ENCODE assay signal across 8 cellular contexts in the genomic region with DNA sequence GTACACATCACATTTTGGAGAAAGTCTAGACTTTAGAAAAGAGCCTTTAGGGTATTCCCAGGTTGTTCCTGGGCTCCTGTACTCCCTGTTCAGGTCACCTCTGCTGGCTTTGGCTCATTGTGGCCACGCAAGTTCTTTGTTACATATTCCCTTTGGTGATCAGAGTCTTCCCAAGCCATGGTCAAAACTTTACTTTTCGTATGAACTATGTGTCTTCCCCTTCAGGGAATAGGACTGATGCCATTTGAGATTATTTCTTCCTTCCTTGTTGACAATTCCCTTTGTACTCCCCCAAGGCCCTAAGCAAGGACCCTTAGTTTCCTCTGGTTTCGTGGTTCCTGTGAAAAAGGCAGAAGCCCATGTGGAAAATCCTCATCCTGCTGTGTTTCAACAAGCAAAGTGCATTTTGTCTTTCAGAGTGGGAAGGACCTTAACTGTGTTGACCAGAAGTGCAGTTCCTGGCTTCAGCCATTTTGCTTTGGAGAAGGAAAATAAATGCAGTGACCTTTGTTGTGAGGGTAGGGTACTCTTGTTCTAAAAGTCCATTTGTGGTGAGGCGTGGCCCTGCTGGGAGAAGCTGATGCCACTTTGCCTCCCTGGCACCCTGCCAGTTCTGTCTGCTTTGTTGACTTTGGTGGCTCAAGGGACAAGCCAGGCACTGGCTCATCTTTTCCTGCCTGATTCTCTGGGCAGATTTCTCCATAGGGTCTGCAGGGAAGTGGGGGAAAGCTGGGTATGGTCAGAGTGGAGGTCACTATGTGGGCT. TPM values are rescaled to one million over a fixed set of nuclear protein-coding genes. Genes with fewer than 3 reads are reported as not detected.
DNase-seq lines count a peak whose midpoint lies in the region; ATAC-seq and TF ChIP-seq lines count a peak whose summit lies in the region.

No MANE protein-coding gene starts in this region.

- no peak overlapping the region for H3K27ac Mint-ChIP-seq in GM23338

- no peak for TF ChIP-seq CTCF in GM23338 (conservative IDR thresholded peaks at IDR 0.05; ENCODE audit: low read depth in 2 of 2)
- TF ChIP-seq CTCF in coronary artery (IDR thresholded peaks at IDR 0.05): no peak

- peaks cover 31% of the 10 kb centered on the region for H3K4me1 Mint-ChIP-seq in GM23338

- DNase-seq in GM23338 (ENCODE audit: low spot score) (no peak), NCI-H2227 treated with DMSO at 0.1 percent for 48 hours (lab: John Stamatoyannopoulos, UW) (peak; percentile 19), erythroblast (lab: John Stamatoyannopoulos, UW) (peak; percentile 87 to 90), putamen (ENCODE audit: low spot score) (peak; percentile 33), coronary artery (ENCODE audit: low spot score) (no peak), D341Med (ENCODE audit: low spot score) (no peak)
- DNase-seq in effector CD4-positive, alpha-beta T cell: no peak
- DNase-seq in activated CD4-positive, alpha-beta T cell treated with anti-CD3 and anti-CD28 coated beads for 4 hours: no peak

- H3K27me3 Mint-ChIP-seq in GM23338 (ENCODE audit: insufficient read depth, low read depth, poor library complexity): no peaks in the 10 kb centered on the region

- H3K9me2 ChIP-seq in GM23338 (ENCODE audit: insufficient read depth): no peaks in the 10 kb centered on the region

- peaks cover 96% of the 10 kb centered on the region for H3K79me2 ChIP-seq in GM23338 (replicated peaks; ENCODE audit: insufficient read depth)

- peaks cover 13% of the 10 kb centered on the region for H3K4me1 ChIP-seq in GM23338 (ENCODE audit: insufficient read depth)

- no peak overlapping the region for H2AFZ ChIP-seq in GM23338

- no peak for TF ChIP-seq POLR2A in erythroblast (IDR thresholded peaks at IDR 0.05; ENCODE audit: low read length)

- no peak for ATAC-seq in GM23338

- no peaks in the 10 kb centered on the region for H3K36me3 ChIP-seq in GM23338 (ENCODE audit: insufficient read depth)

- H3K4me3 ChIP-seq in GM23338 (no peak overlapping the region), coronary artery (no peak overlapping the region)

- no peaks in the 10 kb centered on the region for H3K9me3 Mint-ChIP-seq in GM23338

- H3K4me3 Mint-ChIP-seq in GM23338: no peak overlapping the region

- H3K27me3 ChIP-seq in GM23338 (ENCODE audit: insufficient read depth): no peaks in the 10 kb centered on the region

- peaks cover 6% of the 10 kb centered on the region; the same call in 2 of the 3 replicates for H3K36me3 Mint-ChIP-seq in GM23338 (ENCODE audit: low read depth)

- H3K27ac ChIP-seq in GM23338 (ENCODE audit: low read depth) (0 out of 2 replicates have a peak overlapping the region, but pooled peaks have one; percentile 60), coronary artery (no peak overlapping the region)

- H3K4me2 ChIP-seq in GM23338: no peak overlapping the region

- peaks cover 11% of the 10 kb centered on the region; the same call in 1 of the 2 replicates for H3F3A ChIP-seq in GM23338 (replicated peaks; ENCODE audit: low read depth)

- peaks cover 21% of the 10 kb centered on the region for H4K20me1 ChIP-seq in GM23338 (replicated peaks; ENCODE audit: insufficient read depth)

TF ChIP-seq in GM23338, 12 proteins besides CTCF, POLR2A, EP300 and RAD21 (continues in another document):
- TF ChIP-seq CREB1 (CRISPR knock-in tag; IDR thresholded peaks at IDR 0.05; ENCODE audit: low read depth) (no peak), EZH2 (IDR thresholded peaks at IDR 0.05; ENCODE audit: low read depth, unreplicated experiment) (no peak), STAT1 (IDR thresholded peaks at IDR 0.05; ENCODE audit: unreplicated experiment) (no peak), POLR2AphosphoS5 (IDR thresholded peaks at IDR 0.05; ENCODE audit: low read depth) (no peak), NANOG (IDR thresholded peaks at IDR 0.05; ENCODE audit: borderline replicate concordance) (no peak), JUNB (IDR thresholded peaks at IDR 0.05; ENCODE audit: unreplicated experiment) (no peak), ZNF114 (CRISPR knock-in tag; IDR thresholded peaks at IDR 0.05) (no peak)
- TF ChIP-seq, protein P1, sequence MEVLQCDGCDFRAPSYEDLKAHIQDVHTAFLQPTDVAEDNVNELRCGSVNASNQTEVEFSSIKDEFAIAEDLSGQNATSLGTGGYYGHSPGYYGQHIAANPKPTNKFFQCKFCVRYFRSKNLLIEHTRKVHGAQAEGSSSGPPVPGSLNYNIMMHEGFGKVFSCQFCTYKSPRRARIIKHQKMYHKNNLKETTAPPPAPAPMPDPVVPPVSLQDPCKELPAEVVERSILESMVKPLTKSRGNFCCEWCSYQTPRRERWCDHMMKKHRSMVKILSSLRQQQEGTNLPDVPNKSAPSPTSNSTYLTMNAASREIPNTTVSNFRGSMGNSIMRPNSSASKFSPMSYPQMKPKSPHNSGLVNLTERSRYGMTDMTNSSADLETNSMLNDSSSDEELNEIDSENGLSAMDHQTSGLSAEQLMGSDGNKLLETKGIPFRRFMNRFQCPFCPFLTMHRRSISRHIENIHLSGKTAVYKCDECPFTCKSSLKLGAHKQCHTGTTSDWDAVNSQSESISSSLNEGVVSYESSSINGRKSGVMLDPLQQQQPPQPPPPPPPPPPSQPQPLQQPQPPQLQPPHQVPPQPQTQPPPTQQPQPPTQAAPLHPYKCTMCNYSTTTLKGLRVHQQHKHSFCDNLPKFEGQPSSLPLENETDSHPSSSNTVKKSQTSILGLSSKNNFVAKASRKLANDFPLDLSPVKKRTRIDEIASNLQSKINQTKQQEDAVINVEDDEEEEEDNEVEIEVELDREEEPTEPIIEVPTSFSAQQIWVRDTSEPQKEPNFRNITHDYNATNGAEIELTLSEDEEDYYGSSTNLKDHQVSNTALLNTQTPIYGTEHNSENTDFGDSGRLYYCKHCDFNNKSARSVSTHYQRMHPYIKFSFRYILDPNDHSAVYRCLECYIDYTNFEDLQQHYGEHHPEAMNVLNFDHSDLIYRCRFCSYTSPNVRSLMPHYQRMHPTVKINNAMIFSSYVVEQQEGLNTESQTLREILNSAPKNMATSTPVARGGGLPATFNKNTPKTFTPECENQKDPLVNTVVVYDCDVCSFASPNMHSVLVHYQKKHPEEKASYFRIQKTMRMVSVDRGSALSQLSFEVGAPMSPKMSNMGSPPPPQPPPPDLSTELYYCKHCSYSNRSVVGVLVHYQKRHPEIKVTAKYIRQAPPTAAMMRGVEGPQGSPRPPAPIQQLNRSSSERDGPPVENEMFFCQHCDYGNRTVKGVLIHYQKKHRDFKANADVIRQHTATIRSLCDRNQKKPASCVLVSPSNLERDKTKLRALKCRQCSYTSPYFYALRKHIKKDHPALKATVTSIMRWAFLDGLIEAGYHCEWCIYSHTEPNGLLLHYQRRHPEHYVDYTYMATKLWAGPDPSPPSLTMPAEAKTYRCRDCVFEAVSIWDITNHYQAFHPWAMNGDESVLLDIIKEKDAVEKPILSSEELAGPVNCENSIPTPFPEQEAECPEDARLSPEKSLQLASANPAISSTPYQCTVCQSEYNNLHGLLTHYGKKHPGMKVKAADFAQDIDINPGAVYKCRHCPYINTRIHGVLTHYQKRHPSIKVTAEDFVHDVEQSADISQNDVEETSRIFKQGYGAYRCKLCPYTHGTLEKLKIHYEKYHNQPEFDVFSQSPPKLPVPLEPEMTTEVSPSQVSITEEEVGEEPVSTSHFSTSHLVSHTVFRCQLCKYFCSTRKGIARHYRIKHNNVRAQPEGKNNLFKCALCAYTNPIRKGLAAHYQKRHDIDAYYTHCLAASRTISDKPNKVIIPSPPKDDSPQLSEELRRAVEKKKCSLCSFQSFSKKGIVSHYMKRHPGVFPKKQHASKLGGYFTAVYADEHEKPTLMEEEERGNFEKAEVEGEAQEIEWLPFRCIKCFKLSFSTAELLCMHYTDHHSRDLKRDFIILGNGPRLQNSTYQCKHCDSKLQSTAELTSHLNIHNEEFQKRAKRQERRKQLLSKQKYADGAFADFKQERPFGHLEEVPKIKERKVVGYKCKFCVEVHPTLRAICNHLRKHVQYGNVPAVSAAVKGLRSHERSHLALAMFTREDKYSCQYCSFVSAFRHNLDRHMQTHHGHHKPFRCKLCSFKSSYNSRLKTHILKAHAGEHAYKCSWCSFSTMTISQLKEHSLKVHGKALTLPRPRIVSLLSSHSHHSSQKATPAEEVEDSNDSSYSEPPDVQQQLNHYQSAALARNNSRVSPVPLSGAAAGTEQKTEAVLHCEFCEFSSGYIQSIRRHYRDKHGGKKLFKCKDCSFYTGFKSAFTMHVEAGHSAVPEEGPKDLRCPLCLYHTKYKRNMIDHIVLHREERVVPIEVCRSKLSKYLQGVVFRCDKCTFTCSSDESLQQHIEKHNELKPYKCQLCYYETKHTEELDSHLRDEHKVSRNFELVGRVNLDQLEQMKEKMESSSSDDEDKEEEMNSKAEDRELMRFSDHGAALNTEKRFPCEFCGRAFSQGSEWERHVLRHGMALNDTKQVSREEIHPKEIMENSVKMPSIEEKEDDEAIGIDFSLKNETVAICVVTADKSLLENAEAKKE (CRISPR knock-in tag; IDR thresholded peaks at IDR 0.05): no peak
- TF ChIP-seq, protein P2, sequence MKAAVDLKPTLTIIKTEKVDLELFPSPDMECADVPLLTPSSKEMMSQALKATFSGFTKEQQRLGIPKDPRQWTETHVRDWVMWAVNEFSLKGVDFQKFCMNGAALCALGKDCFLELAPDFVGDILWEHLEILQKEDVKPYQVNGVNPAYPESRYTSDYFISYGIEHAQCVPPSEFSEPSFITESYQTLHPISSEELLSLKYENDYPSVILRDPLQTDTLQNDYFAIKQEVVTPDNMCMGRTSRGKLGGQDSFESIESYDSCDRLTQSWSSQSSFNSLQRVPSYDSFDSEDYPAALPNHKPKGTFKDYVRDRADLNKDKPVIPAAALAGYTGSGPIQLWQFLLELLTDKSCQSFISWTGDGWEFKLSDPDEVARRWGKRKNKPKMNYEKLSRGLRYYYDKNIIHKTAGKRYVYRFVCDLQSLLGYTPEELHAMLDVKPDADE (IDR thresholded peaks at IDR 0.05): no peak

RNA-seq across cellular contexts. Expression of a gene that starts 55.1 kb away (rescaled TPM):
- total RNA-seq in GM23338 (2014; rRNA removed; shearing (Covaris generic)): 42.1 and 52.9 TPM in 2 replicates
- 22.4 and 31.9 TPM in 2 replicates for polyA plus RNA-seq in GM23338 (2016; fragmentation: Nextera tagmentation; extraction: Ambion mirVana)

Comparison
In these comparisons a context has a peak if more than half of its experiments do, and no peak if none do; other contexts are left out.
1. DNase-seq: peak in NCI-H2227 treated with DMSO at 0.1 percent for 48 hours (single experiment), erythroblast (2 of 2) and putamen (single experiment); none in GM23338 (single experiment), effector CD4-positive, alpha-beta T cell (single experiment), activated CD4-positive, alpha-beta T cell treated with anti-CD3 and anti-CD28 coated beads for 4 hours (0 of 2), coronary artery (single experiment) and D341Med (single experiment).